In genomic region chr2:155223781-155224406, GRCh38 we compare ENCODE assay signal across 8 cellular contexts.
DNase-seq lines count a peak whose midpoint lies in the region; ATAC-seq and TF ChIP-seq lines count a peak whose summit lies in the region.

No MANE protein-coding gene starts in this region.

- H3K9me3 ChIP-seq in esophagus squamous epithelium, result no peaks in the 10 kb centered on the region

- no peak overlapping the region for H3K27ac ChIP-seq in foreskin keratinocyte
- no peak overlapping the region for H3K27ac ChIP-seq in esophagus squamous epithelium

- TF ChIP-seq CTCF in foreskin keratinocyte (conservative IDR thresholded peaks at IDR 0.05) (peak; percentile 39), esophagus squamous epithelium (IDR thresholded peaks at IDR 0.05) (no peak)

- DNase-seq in NCI-H748 (lab: John Stamatoyannopoulos, UW; ENCODE audit: unreplicated experiment) (peak; percentile 84), foreskin keratinocyte (peak in 1 of 2 donors; percentile 11), UCSD-AML1 (lab: John Stamatoyannopoulos, UW; ENCODE audit: unreplicated experiment) (no peak), esophagus squamous epithelium (lab: John Stamatoyannopoulos, UW) (no peak)
- DNase-seq in activated naive CD4-positive, alpha-beta T cell (lab: John Stamatoyannopoulos, UW), result no peak
- DNase-seq in stimulated activated CD8-positive, alpha-beta memory T cell treated with anti-CD3 and anti-CD28 coated beads, Interleukin-4, amount 100 ng/mL, for 48 hours, result no peak

- no peaks in the 10 kb centered on the region for H3K36me3 ChIP-seq in esophagus squamous epithelium

- 46 to 50% methylated on average over 5 of the region's 5 CpGs for WGBS in esophagus squamous epithelium, 2 donors

- no peak overlapping the region for H3K4me3 ChIP-seq in esophagus squamous epithelium

- intact Hi-C loops in esophagus squamous epithelium (cut with DNase I), result no loop called here

- ATAC-seq in GM18502 (IDR thresholded peaks at IDR 0.05; ENCODE audit: poor library complexity, unreplicated experiment), result peak; percentile 77
- ATAC-seq in HG02938 (IDR thresholded peaks at IDR 0.05; ENCODE audit: unreplicated experiment), result peak; percentile 52
- ATAC-seq in foreskin keratinocyte, result no peak

- H3K27me3 ChIP-seq in foreskin keratinocyte (no peaks in the 10 kb centered on the region), esophagus squamous epithelium (no peaks in the 10 kb centered on the region)

- no peak for TF ChIP-seq POLR2A in esophagus squamous epithelium (IDR thresholded peaks at IDR 0.05)

- H3K4me1 ChIP-seq in foreskin keratinocyte (no peaks in the 10 kb centered on the region), esophagus squamous epithelium (no peaks in the 10 kb centered on the region)
